ENCODE assay signal across 8 cellular contexts in genomic region chr15:70095387-70096214, GRCh38. TPM values are rescaled to one million over a fixed set of nuclear protein-coding genes. Genes with fewer than 3 reads are reported as not detected.
DNase-seq lines count a peak whose midpoint lies in the region; ATAC-seq, FAIRE-seq and TF ChIP-seq lines count a peak whose summit lies in the region.

No MANE protein-coding gene starts in this region.

- H3K79me2 ChIP-seq in DOHH2 (ENCODE audit: control insufficient read depth, low read length) = peaks cover 64% of the 10 kb centered on the region

- peaks cover 46% of the 10 kb centered on the region for H3K4me1 ChIP-seq in DOHH2 (ENCODE audit: control insufficient read depth, low read length)
- peaks cover 25 to 51% (median 37%) of the 10 kb centered on the region in 3 donors for H3K4me1 ChIP-seq in pancreas

- no peaks in the 10 kb centered on the region for H3K9me2 ChIP-seq in DOHH2 (replicated peaks; ENCODE audit: control insufficient read depth, low read length)

- ATAC-seq in pancreas = no peak
- ATAC-seq in GM21367 (IDR thresholded peaks at IDR 0.05; ENCODE audit: unreplicated experiment) = no peak
- ATAC-seq in HG02588 (IDR thresholded peaks at IDR 0.05; ENCODE audit: unreplicated experiment) = no peak

- 7 to 10% methylated on average over 62 to 67 of the region's 67 CpGs for WGBS in pancreas, 2 donors

- DNase-seq in NAMALWA (ENCODE audit: low spot score) (peak; percentile 64), activated T-cell treated with anti-CD3 and anti-CD28 coated beads for 24 hours (ENCODE audit: low read depth) (peak; percentile 26), fibroblast of villous mesenchyme (ENCODE audit: low read depth) (no peak), pancreas (peak in 5 of 6 donors; percentile 29 to 86 (median 59)), HCEC 1CT (no peak)

- H4K20me1 ChIP-seq in DOHH2 (ENCODE audit: control insufficient read depth, insufficient read depth, low read depth, low read length) = peaks cover 22% of the 10 kb centered on the region

- H3K27me3 ChIP-seq in DOHH2 (ENCODE audit: control insufficient read depth, low read length) (peaks cover 3% of the 10 kb centered on the region), pancreas (no peaks in the 10 kb centered on the region)

- peak overlapping the region; percentile 82 for H3K4me2 ChIP-seq in DOHH2 (ENCODE audit: low read length)

- no peak for FAIRE-seq in pancreas (lab: Jason Lieb, UNC)

- TF ChIP-seq CTCF in DOHH2 (IDR thresholded peaks at IDR 0.05; ENCODE audit: low read depth, low read length, poor library complexity, severe bottlenecking) (no peak), fibroblast of villous mesenchyme (IDR thresholded peaks at IDR 0.05; ENCODE audit: insufficient read depth, low read depth, low read length) (no peak), pancreas (IDR thresholded peaks at IDR 0.05) (no peak)

- H3K9me3 ChIP-seq in DOHH2 (ENCODE audit: control insufficient read depth, insufficient read depth, low read length) (no peaks in the 10 kb centered on the region), pancreas (no peaks in the 10 kb centered on the region)

- H3K36me3 ChIP-seq in DOHH2 (ENCODE audit: control insufficient read depth, low read length) (peaks cover 59% of the 10 kb centered on the region), pancreas (peaks cover 0 to 2% (median 0%) of the 10 kb centered on the region in 3 donors)

- H3K4me3 ChIP-seq in DOHH2 (ENCODE audit: low read length) = peak overlapping the region; percentile 98
- H3K4me3 ChIP-seq in fibroblast of villous mesenchyme (ENCODE audit: low read depth, low read length) = peak overlapping the region; percentile 94
- peak overlapping the region; percentile 65 to 87 (median 84) for H3K4me3 ChIP-seq in pancreas

- intact Hi-C loops in pancreas (cut with DNase I) = loop anchor here in 1 of 3 donors (5.0 kb wide), 1 partner anchor 503 kb away; no protein-coding TSS in a partner anchor

- H3K27ac ChIP-seq in DOHH2 (ENCODE audit: low read depth, low read length) (peak overlapping the region; percentile 84; the same call in 1 of the 2 replicates), pancreas (peak overlapping the region in 1 of 4 donors; percentile 94)

- peaks cover 10% of the 10 kb centered on the region for H3F3A ChIP-seq in DOHH2 (ENCODE audit: control insufficient read depth, insufficient read depth)

RNA-seq across cellular contexts. Expression of gene TLE3, which starts 2.1 kb away (rescaled TPM):
- total RNA-seq in fibroblast of villous mesenchyme (13.0 and 27.7 TPM in 2 replicates), pancreas (10 to 100 TPM; 13.9 to 37.2 (median 21.7) TPM)
- polyA plus RNA-seq in pancreas = 10 to 100 TPM; 12.5 to 13.0 TPM

Comparison
In these comparisons a context has a peak if more than half of its experiments do, and no peak if none do; other contexts are left out.
1. DNase-seq: peak in NAMALWA (single experiment), activated T-cell treated with anti-CD3 and anti-CD28 coated beads for 24 hours (single experiment) and pancreas (5 of 6); none in fibroblast of villous mesenchyme (single experiment) and HCEC 1CT (single experiment).
2. Peak in every context shown above with its lines, with median percentiles within 50 percentile points of each other: H3K4me3 ChIP-seq.